Comparison of ENCODE assay signal across 8 cellular contexts in genomic region chr20:20360464-20360863, GRCh38. TPM values are rescaled to one million over a fixed set of nuclear protein-coding genes. Genes with fewer than 3 reads are reported as not detected.
A peak's percentile ranks its signal among the peaks of the same experiment; 100 is the strongest.
DNase-seq lines count a peak whose midpoint lies in the region; ATAC-seq, FAIRE-seq and TF ChIP-seq lines count a peak whose summit lies in the region.

No MANE protein-coding gene starts in this region.

- RAD21 ChIA-PET in GM12878 (lab: Charles Lee; ENCODE audit: unreplicated experiment) = no interaction called here

- H3K9ac ChIP-seq in GM12878 (ENCODE audit: control insufficient read depth, insufficient read depth, low read length) = no peak overlapping the region

- peak overlapping the region; percentile 44 for H3K4me3 ChIP-seq in CD4-positive, CD25-positive, alpha-beta regulatory T cell (ENCODE audit: low read depth, low read length)
- H3K4me3 ChIP-seq in GM12878 = no peak overlapping the region

- H3K27me3 Mint-ChIP-seq in CD4-positive, CD25-positive, alpha-beta regulatory T cell = peaks cover 45% of the 10 kb centered on the region

- POLR2A ChIA-PET in GM12878 (lab: Charles Lee) = no interaction called here

- FAIRE-seq in GM19239 (lab: Jason Lieb, UNC) (peak; percentile 95), GM12878 (lab: Jason Lieb, UNC) (peak; percentile 54)

- peaks cover 0 to 21% (median 17%) of the 10 kb centered on the region in 4 donors for H3K4me1 Mint-ChIP-seq in CD4-positive, CD25-positive, alpha-beta regulatory T cell

- no peak overlapping the region for H3K27ac Mint-ChIP-seq in CD4-positive, CD25-positive, alpha-beta regulatory T cell

- intact Hi-C loops in GM12878 (cut with micrococcal nuclease; ENCODE audit: unreplicated experiment) = loop anchor here (10.0 kb wide), 2 partner anchors 124 to 276 kb away; no protein-coding TSS in a partner anchor

- H3K27ac ChIP-seq in CD4-positive, CD25-positive, alpha-beta regulatory T cell (ENCODE audit: insufficient read depth, low read length, poor library complexity, severe bottlenecking) = no peak overlapping the region
- no peak overlapping the region for H3K27ac ChIP-seq in GM12878 (ENCODE audit: control insufficient read depth, insufficient read depth)

- H3K36me3 Mint-ChIP-seq in CD4-positive, CD25-positive, alpha-beta regulatory T cell = no peaks in the 10 kb centered on the region

- peaks cover 21% of the 10 kb centered on the region for H3K27me3 ChIP-seq in CD4-positive, CD25-positive, alpha-beta regulatory T cell (ENCODE audit: control insufficient read depth, insufficient read depth, low read length)
- peaks cover 16 to 28% of the 10 kb centered on the region in 2 experiments for H3K27me3 ChIP-seq in GM12878 (replicated peaks in 1 of 2; ENCODE audit: control insufficient read depth in 2 of 2, insufficient read depth in 2 of 2, low read length in 1 of 2)

- H3K79me2 ChIP-seq in GM12878 (ENCODE audit: control insufficient read depth, insufficient read depth, low read length) = no peaks in the 10 kb centered on the region

- DNase-seq in CD4-positive, CD25-positive, alpha-beta regulatory T cell = peak in 1 of 3 donors; percentile 58
- DNase-seq in GM19239 (ENCODE audit: insufficient read length, low spot score) (peak; percentile 58), KBM-7 (peak; percentile 81), OCI-M1 (lab: John Stamatoyannopoulos, UW) (peak; percentile 71), GM12878 (ENCODE audit: low read depth, low spot score) (no peak), iPS-NIHi11 (ENCODE audit: low spot score) (peak; percentile 70), NCI-H187 (lab: John Stamatoyannopoulos, UW) (no peak)
- DNase-seq in stimulated activated CD4-positive, alpha-beta T cell treated with anti-CD3 and anti-CD28 coated beads, Interleukin-2, amount 100 ng/mL, for 24 hours = peak; percentile 47 to 49

- H3K4me2 ChIP-seq in GM12878 (ENCODE audit: control insufficient read depth, insufficient read depth) = no peak overlapping the region

- H3K9me3 Mint-ChIP-seq in CD4-positive, CD25-positive, alpha-beta regulatory T cell = peaks cover 0 to 2% (median 0%) of the 10 kb centered on the region in 7 donors

- peak overlapping the region in 3 of 4 donors; percentile 33 to 67 (median 42) for H3K4me3 Mint-ChIP-seq in CD4-positive, CD25-positive, alpha-beta regulatory T cell

- no peak for TF ChIP-seq POLR2A in GM12878 (IDR thresholded peaks at IDR 0.05; ENCODE audit: low read depth, low read length)

- H3K36me3 ChIP-seq in CD4-positive, CD25-positive, alpha-beta regulatory T cell (ENCODE audit: control insufficient read depth, insufficient read depth, low read length) = no peaks in the 10 kb centered on the region
- no peaks in the 10 kb centered on the region for H3K36me3 ChIP-seq in GM12878 (ENCODE audit: control insufficient read depth in 2 of 2, insufficient read depth in 2 of 2, low read length in 1 of 2)

- in situ Hi-C loops in KBM-7 (cut with MboI; ENCODE audit: low pct_unique_long_range_greater_than_20kb, low sequenced_read_pairs) (no loop called here), GM12878 (cut with MboI) (loop anchor here (5.0 kb wide), 1 partner anchor 207 kb away; no protein-coding TSS in a partner anchor)

- no TSS peak for BruUV-seq in GM12878 (replicated peaks; lab: Mats Ljungman, UMichigan)

- no peaks in the 10 kb centered on the region for H3K9me3 ChIP-seq in CD4-positive, CD25-positive, alpha-beta regulatory T cell (ENCODE audit: control insufficient read depth in 2 of 2, low read length in 2 of 2)
- no peaks in the 10 kb centered on the region; the same call in 2 of the 3 replicates for H3K9me3 ChIP-seq in GM12878 (replicated peaks; ENCODE audit: control insufficient read depth, insufficient read depth, low read length)

- CTCF ChIA-PET in GM12878 (lab: Yijun Ruan, JAX) = interaction anchor here (1.0 to 3.6 kb wide), 12 partner anchors 13 to 243 kb away, joined by 3 to 18 read pairs (median 4); no protein-coding TSS in a partner anchor

- TF ChIP-seq CTCF in GM12878 (IDR thresholded peaks at IDR 0.05 in 2 of 3, conservative IDR thresholded peaks at IDR 0.05 in 1 of 3; ENCODE audit: control insufficient read depth in 2 of 3, extremely low read depth in 1 of 3, insufficient read depth in 1 of 3, low read depth in 3 of 3, low read length in 3 of 3) = peak; percentile 69 to 84 (median 78)

- TF ChIP-seq EP300 in GM12878 (IDR thresholded peaks at IDR 0.05; ENCODE audit: borderline replicate concordance in 1 of 2, control insufficient read depth in 1 of 2, low read depth in 2 of 2, low read length in 2 of 2) = no peak

- SMC1A ChIA-PET in GM12878 (lab: Charles Lee; ENCODE audit: uncharacterized antibody, unreplicated experiment) = interaction anchor here (1.2 to 1.5 kb wide), 3 partner anchors 204 to 219 kb away, joined by 3 to 5 read pairs (median 4); no protein-coding TSS in a partner anchor

- H4K20me1 ChIP-seq in GM12878 (ENCODE audit: control insufficient read depth, insufficient read depth) = no peaks in the 10 kb centered on the region

- H3K4me1 ChIP-seq in CD4-positive, CD25-positive, alpha-beta regulatory T cell (ENCODE audit: control insufficient read depth, insufficient read depth, low read length, poor library complexity, severe bottlenecking) = peaks cover 10% of the 10 kb centered on the region
- no peaks in the 10 kb centered on the region for H3K4me1 ChIP-seq in GM12878 (ENCODE audit: control insufficient read depth, insufficient read depth, low read length)

- ATAC-seq in CD4-positive, CD25-positive, alpha-beta regulatory T cell (ENCODE audit: low read depth in 2 of 2) = peak; percentile 39 to 43
- peak; percentile 86 for ATAC-seq in GM12878

- no peak overlapping the region for H2AFZ ChIP-seq in GM12878 (ENCODE audit: control insufficient read depth, low read depth, low read length)

- under 1% methylated on average over 6 of the region's 6 CpGs for WGBS in GM12878 (ENCODE audit: insufficient coverage, insufficient replicate concordance, low lambda C conversion rate, missing lambda C conversion rate)

- peak; percentile 77 for TF ChIP-seq RAD21 in GM12878 (IDR thresholded peaks at IDR 0.05; ENCODE audit: insufficient read depth, low read depth, low read length)

TF ChIP-seq in GM12878, 131 proteins besides CTCF, POLR2A, EP300 and RAD21:
- TF ChIP-seq SMC3 (IDR thresholded peaks at IDR 0.05; ENCODE audit: borderline replicate concordance, low read length) (peak; percentile 70; the same call in 1 of the 2 replicates), YY1 (IDR thresholded peaks at IDR 0.05; ENCODE audit: low read depth, low read length) (peak; percentile 13; the same call in 1 of the 2 replicates), MEF2A (IDR thresholded peaks at IDR 0.05; ENCODE audit: insufficient read depth, low read depth, low read length) (no peak), RB1 (IDR thresholded peaks at IDR 0.05; ENCODE audit: borderline replicate concordance) (0 out of 2 replicates have a peak, but pooled peaks have one; percentile 31)

RNA-seq across cellular contexts. Expression of gene INSM1, which starts 7.4 kb away (rescaled TPM):
- total RNA-seq in CD4-positive, CD25-positive, alpha-beta regulatory T cell = 0.12 TPM
- not detected for polyA plus RNA-seq in CD4-positive, CD25-positive, alpha-beta regulatory T cell
- not detected in 2 replicates for total RNA-seq in GM12878 (2013; cell fraction: nucleolus; rRNA removed)
- total RNA-seq in GM12878 (2014; rRNA removed) (0.11 TPM in 1 of 2 replicates, not detected in the other), GM12878 (2014; rRNA removed; fragmentation: Illumina TruSeq; extraction: Trizol) (not detected in 2 replicates), GM12878 (2021) (0.08 TPM in 1 of 2 replicates, not detected in the other)
- not detected for polyA plus RNA-seq in GM12878 (2011; ENCODE audit: low read depth)
- polyA plus RNA-seq in GM12878 (2011; rRNA removed) (0.03 TPM in 1 of 2 replicates, not detected in the other), GM12878 (2014; fragmentation: Illumina TruSeq; extraction: Trizol) (not detected in 2 replicates), GM12878 (2014; fragmentation: Nextera tagmentation; extraction: Ambion mirVana) (not detected), GM12878 (2014; rRNA removed) (0.04 TPM in 1 of 2 replicates, not detected in the other), GM12878 (2016; fragmentation: Nextera tagmentation; extraction: Ambion mirVana) (not detected)
- not detected in 2 replicates for polyA plus RNA-seq in GM12878 (2011; cell fraction: cytosol; rRNA removed)
- polyA plus RNA-seq in GM12878 (2011; cell fraction: nucleus; rRNA removed) = not detected in 2 replicates
- polyA plus RNA-seq in GM12878 (2012) = not detected in 2 replicates
- polyA minus RNA-seq in GM12878 (2011; rRNA and poly(A)+ RNA removed) = not detected in 2 replicates
- not detected in 2 replicates for polyA minus RNA-seq in GM12878 (2011; cell fraction: cytosol; rRNA and poly(A)+ RNA removed)
- not detected in 2 replicates for polyA minus RNA-seq in GM12878 (2011; cell fraction: nucleus; rRNA and poly(A)+ RNA removed)

Comparison
In these comparisons a context has a peak if more than half of its experiments do, and no peak if none do; other contexts are left out.
1. DNase-seq: peak in GM19239 (single experiment), KBM-7 (single experiment), OCI-M1 (single experiment), iPS-NIHi11 (single experiment) and stimulated activated CD4-positive, alpha-beta T cell treated with anti-CD3 and anti-CD28 coated beads, Interleukin-2, amount 100 ng/mL, for 24 hours (2 of 2); none in GM12878 (single experiment) and NCI-H187 (0 of 2).